ENCODE assay signal across 1 cellular context in the genomic region with DNA sequence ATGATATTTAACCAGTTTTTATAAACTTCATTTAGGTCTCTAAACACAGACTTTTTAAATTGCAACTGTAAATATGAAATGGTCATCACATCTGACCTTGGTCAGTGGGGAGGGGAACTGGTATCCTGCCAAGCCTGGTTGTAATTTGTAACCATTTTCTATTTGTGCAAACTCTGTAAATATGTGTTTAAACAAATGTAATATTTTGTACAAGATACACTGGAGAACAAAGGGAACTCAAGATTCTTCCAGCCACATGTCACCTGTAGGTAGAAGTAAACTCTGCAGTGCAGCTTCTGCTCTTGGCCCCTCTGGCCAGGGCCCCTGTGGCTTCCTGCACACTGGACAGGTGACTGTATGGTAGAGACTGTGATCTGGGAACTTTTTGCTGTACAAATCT.
TF ChIP-seq lines count a peak whose summit lies in the region.

No MANE protein-coding gene starts in this region.

TF ChIP-seq in HepG2, 621 proteins besides CTCF, POLR2A, EP300 and RAD21 (continued from another document and continues in another):
- TF ChIP-seq, protein P1, sequence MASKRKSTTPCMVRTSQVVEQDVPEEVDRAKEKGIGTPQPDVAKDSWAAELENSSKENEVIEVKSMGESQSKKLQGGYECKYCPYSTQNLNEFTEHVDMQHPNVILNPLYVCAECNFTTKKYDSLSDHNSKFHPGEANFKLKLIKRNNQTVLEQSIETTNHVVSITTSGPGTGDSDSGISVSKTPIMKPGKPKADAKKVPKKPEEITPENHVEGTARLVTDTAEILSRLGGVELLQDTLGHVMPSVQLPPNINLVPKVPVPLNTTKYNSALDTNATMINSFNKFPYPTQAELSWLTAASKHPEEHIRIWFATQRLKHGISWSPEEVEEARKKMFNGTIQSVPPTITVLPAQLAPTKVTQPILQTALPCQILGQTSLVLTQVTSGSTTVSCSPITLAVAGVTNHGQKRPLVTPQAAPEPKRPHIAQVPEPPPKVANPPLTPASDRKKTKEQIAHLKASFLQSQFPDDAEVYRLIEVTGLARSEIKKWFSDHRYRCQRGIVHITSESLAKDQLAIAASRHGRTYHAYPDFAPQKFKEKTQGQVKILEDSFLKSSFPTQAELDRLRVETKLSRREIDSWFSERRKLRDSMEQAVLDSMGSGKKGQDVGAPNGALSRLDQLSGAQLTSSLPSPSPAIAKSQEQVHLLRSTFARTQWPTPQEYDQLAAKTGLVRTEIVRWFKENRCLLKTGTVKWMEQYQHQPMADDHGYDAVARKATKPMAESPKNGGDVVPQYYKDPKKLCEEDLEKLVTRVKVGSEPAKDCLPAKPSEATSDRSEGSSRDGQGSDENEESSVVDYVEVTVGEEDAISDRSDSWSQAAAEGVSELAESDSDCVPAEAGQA (IDR thresholded peaks at IDR 0.05; ENCODE audit: low read depth): no peak
- TF ChIP-seq, protein P1 (CRISPR knock-in tag; IDR thresholded peaks at IDR 0.05; ENCODE audit: borderline replicate concordance): no peak
- TF ChIP-seq, protein P2, sequence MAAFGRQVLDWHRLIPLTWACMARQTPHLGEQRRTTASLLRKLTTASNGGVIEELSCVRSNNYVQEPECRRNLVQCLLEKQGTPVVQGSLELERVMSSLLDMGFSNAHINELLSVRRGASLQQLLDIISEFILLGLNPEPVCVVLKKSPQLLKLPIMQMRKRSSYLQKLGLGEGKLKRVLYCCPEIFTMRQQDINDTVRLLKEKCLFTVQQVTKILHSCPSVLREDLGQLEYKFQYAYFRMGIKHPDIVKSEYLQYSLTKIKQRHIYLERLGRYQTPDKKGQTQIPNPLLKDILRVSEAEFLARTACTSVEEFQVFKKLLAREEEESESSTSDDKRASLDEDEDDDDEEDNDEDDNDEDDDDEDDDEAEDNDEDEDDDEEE (CRISPR knock-in tag; IDR thresholded peaks at IDR 0.05): no peak
- TF ChIP-seq EZH2 (conservative IDR thresholded peaks at IDR 0.05; ENCODE audit: low read depth, low read length) (no peak), ARNT2 (CRISPR knock-in tag; IDR thresholded peaks at IDR 0.05; ENCODE audit: low read depth) (no peak), HMG20B (CRISPR knock-in tag; conservative IDR thresholded peaks at IDR 0.05) (no peak), LCORL (IDR thresholded peaks at IDR 0.05) (no peak), LCORL (CRISPR knock-in tag; IDR thresholded peaks at IDR 0.05) (peak; percentile 64), SOX5 (CRISPR knock-in tag; IDR thresholded peaks at IDR 0.05; ENCODE audit: borderline replicate concordance) (peak; percentile 91), SSRP1 (CRISPR knock-in tag; IDR thresholded peaks at IDR 0.05) (no peak), CBX1 (IDR thresholded peaks at IDR 0.05; ENCODE audit: low read depth) (no peak), ZNF879 (CRISPR knock-in tag; IDR thresholded peaks at IDR 0.05) (no peak), KLF16 (CRISPR knock-in tag; IDR thresholded peaks at IDR 0.05) (peak in 1 of 2 experiments; percentile 41; a peak in 1 of 4 replicates), ZNF589 (CRISPR knock-in tag; conservative IDR thresholded peaks at IDR 0.05) (no peak), FOXK1 (CRISPR knock-in tag; IDR thresholded peaks at IDR 0.05; ENCODE audit: borderline replicate concordance, low read depth) (peak; percentile 46; the same call in 1 of the 2 replicates), ZNF781 (CRISPR knock-in tag; IDR thresholded peaks at IDR 0.05; ENCODE audit: borderline replicate concordance, not compliant biosample characterization) (no peak), ZBTB38 (CRISPR knock-in tag; IDR thresholded peaks at IDR 0.05) (no peak), PHF20 (CRISPR knock-in tag; IDR thresholded peaks at IDR 0.05) (no peak), NFATC3 (CRISPR knock-in tag; IDR thresholded peaks at IDR 0.05) (no peak), NR2F1 (CRISPR knock-in tag; IDR thresholded peaks at IDR 0.05) (no peak), ZNF615 (CRISPR knock-in tag; IDR thresholded peaks at IDR 0.05; ENCODE audit: borderline replicate concordance) (no peak), SIX4 (CRISPR knock-in tag; IDR thresholded peaks at IDR 0.05) (peak; percentile 66; the same call in 1 of the 2 replicates), NFIC (IDR thresholded peaks at IDR 0.05; ENCODE audit: low read length) (peak; percentile 82; the same call in 1 of the 2 replicates), RBM22 (optimal IDR thresholded peaks at IDR 0.05; ENCODE audit: low read length) (no peak), ZNF17 (CRISPR knock-in tag; IDR thresholded peaks at IDR 0.05) (no peak), ZNF720 (CRISPR knock-in tag; IDR thresholded peaks at IDR 0.05) (no peak), ZNF569 (CRISPR knock-in tag; IDR thresholded peaks at IDR 0.05; ENCODE audit: borderline replicate concordance) (no peak), TMF1 (CRISPR knock-in tag; IDR thresholded peaks at IDR 0.05; ENCODE audit: low read depth) (no peak), ZNF510 (CRISPR knock-in tag; IDR thresholded peaks at IDR 0.05; ENCODE audit: low read depth) (no peak), CREM (IDR thresholded peaks at IDR 0.05) (no peak), CREM (CRISPR knock-in tag; IDR thresholded peaks at IDR 0.05) (no peak)
- TF ChIP-seq, protein P3, sequence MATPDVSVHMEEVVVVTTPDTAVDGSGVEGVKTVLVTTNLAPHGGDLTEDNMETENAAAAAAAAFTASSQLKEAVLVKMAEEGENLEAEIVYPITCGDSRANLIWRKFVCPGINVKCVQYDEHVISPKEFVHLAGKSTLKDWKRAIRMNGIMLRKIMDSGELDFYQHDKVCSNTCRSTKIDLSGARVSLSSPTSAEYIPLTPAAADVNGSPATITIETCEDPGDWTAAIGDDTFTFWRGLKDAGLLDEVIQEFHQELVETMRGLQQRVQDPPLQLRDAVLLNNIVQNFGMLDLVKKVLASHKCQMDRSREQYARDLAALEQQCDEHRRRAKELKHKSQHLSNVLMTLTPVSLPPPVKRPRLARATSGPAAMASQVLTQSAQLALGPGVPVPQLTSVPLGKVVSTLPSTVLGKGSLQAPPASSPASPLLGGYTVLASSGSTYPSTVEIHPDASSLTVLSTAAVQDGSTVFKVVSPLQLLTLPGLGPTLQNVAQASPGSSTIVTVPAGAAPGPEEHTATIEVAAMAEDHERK (CRISPR knock-in tag; IDR thresholded peaks at IDR 0.05; ENCODE audit: low read depth): no peak
- TF ChIP-seq, protein P4, sequence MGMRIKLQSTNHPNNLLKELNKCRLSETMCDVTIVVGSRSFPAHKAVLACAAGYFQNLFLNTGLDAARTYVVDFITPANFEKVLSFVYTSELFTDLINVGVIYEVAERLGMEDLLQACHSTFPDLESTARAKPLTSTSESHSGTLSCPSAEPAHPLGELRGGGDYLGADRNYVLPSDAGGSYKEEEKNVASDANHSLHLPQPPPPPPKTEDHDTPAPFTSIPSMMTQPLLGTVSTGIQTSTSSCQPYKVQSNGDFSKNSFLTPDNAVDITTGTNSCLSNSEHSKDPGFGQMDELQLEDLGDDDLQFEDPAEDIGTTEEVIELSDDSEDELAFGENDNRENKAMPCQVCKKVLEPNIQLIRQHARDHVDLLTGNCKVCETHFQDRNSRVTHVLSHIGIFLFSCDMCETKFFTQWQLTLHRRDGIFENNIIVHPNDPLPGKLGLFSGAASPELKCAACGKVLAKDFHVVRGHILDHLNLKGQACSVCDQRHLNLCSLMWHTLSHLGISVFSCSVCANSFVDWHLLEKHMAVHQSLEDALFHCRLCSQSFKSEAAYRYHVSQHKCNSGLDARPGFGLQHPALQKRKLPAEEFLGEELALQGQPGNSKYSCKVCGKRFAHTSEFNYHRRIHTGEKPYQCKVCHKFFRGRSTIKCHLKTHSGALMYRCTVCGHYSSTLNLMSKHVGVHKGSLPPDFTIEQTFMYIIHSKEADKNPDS (CRISPR knock-in tag; IDR thresholded peaks at IDR 0.05): peak; percentile 34; the same call in 1 of the 2 replicates
- TF ChIP-seq, protein P5, sequence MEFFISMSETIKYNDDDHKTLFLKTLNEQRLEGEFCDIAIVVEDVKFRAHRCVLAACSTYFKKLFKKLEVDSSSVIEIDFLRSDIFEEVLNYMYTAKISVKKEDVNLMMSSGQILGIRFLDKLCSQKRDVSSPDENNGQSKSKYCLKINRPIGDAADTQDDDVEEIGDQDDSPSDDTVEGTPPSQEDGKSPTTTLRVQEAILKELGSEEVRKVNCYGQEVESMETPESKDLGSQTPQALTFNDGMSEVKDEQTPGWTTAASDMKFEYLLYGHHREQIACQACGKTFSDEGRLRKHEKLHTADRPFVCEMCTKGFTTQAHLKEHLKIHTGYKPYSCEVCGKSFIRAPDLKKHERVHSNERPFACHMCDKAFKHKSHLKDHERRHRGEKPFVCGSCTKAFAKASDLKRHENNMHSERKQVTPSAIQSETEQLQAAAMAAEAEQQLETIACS (CRISPR knock-in tag; IDR thresholded peaks at IDR 0.05): no peak
- TF ChIP-seq, protein P6, sequence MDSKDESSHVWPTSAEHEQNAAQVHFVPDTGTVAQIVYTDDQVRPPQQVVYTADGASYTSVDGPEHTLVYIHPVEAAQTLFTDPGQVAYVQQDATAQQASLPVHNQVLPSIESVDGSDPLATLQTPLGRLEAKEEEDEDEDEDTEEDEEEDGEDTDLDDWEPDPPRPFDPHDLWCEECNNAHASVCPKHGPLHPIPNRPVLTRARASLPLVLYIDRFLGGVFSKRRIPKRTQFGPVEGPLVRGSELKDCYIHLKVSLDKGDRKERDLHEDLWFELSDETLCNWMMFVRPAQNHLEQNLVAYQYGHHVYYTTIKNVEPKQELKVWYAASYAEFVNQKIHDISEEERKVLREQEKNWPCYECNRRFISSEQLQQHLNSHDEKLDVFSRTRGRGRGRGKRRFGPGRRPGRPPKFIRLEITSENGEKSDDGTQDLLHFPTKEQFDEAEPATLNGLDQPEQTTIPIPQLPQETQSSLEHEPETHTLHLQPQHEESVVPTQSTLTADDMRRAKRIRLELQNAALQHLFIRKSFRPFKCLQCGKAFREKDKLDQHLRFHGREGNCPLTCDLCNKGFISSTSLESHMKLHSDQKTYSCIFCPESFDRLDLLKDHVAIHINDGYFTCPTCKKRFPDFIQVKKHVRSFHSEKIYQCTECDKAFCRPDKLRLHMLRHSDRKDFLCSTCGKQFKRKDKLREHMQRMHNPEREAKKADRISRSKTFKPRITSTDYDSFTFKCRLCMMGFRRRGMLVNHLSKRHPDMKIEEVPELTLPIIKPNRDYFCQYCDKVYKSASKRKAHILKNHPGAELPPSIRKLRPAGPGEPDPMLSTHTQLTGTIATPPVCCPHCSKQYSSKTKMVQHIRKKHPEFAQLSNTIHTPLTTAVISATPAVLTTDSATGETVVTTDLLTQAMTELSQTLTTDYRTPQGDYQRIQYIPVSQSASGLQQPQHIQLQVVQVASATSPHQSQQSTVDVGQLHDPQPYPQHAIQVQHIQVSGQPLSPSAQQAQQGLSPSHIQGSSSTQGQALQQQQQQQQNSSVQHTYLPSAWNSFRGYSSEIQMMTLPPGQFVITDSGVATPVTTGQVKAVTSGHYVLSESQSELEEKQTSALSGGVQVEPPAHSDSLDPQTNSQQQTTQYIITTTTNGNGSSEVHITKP (CRISPR knock-in tag; IDR thresholded peaks at IDR 0.05; ENCODE audit: low read depth): no peak
- TF ChIP-seq, protein P7, sequence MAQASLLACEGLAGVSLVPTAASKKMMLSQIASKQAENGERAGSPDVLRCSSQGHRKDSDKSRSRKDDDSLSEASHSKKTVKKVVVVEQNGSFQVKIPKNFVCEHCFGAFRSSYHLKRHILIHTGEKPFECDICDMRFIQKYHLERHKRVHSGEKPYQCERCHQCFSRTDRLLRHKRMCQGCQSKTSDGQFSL (CRISPR knock-in tag; IDR thresholded peaks at IDR 0.05): no peak
- TF ChIP-seq, protein P8, sequence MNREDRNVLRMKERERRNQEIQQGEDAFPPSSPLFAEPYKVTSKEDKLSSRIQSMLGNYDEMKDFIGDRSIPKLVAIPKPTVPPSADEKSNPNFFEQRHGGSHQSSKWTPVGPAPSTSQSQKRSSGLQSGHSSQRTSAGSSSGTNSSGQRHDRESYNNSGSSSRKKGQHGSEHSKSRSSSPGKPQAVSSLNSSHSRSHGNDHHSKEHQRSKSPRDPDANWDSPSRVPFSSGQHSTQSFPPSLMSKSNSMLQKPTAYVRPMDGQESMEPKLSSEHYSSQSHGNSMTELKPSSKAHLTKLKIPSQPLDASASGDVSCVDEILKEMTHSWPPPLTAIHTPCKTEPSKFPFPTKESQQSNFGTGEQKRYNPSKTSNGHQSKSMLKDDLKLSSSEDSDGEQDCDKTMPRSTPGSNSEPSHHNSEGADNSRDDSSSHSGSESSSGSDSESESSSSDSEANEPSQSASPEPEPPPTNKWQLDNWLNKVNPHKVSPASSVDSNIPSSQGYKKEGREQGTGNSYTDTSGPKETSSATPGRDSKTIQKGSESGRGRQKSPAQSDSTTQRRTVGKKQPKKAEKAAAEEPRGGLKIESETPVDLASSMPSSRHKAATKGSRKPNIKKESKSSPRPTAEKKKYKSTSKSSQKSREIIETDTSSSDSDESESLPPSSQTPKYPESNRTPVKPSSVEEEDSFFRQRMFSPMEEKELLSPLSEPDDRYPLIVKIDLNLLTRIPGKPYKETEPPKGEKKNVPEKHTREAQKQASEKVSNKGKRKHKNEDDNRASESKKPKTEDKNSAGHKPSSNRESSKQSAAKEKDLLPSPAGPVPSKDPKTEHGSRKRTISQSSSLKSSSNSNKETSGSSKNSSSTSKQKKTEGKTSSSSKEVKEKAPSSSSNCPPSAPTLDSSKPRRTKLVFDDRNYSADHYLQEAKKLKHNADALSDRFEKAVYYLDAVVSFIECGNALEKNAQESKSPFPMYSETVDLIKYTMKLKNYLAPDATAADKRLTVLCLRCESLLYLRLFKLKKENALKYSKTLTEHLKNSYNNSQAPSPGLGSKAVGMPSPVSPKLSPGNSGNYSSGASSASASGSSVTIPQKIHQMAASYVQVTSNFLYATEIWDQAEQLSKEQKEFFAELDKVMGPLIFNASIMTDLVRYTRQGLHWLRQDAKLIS (CRISPR knock-in tag; IDR thresholded peaks at IDR 0.05): no peak
